21 cellular contexts compared by ENCODE assay signal in genomic region chr20:56987992-56988391, GRCh38.
DNase-seq lines count a peak whose midpoint lies in the region; FAIRE-seq and TF ChIP-seq lines count a peak whose summit lies in the region.
"Had no signal": no experiment of that assay in that cellular context is flagged by ENCODE, and none has a peak within 500 bp of the region (broad histone marks: within the 10 kb centered on the region; RNA-seq: fewer than 3 reads in every experiment).

No MANE protein-coding gene starts in this region.

- no peaks in the 10 kb centered on the region for H3K27me3 ChIP-seq in astrocyte (ENCODE audit: insufficient read depth, low read length)
- peaks cover 0 to 24% of the 10 kb centered on the region in 2 experiments for H3K27me3 ChIP-seq in mesenchymal stem cell (ENCODE audit: control insufficient read depth in 1 of 2, insufficient read depth in 1 of 2, low read length in 2 of 2)
- no peaks in the 10 kb centered on the region for H3K27me3 ChIP-seq in Karpas-422 (ENCODE audit: low read length)
- peaks cover 27% of the 10 kb centered on the region for H3K27me3 ChIP-seq in A673 (replicated peaks; ENCODE audit: insufficient read depth, low read depth, low read length, poor library complexity)
- H3K27me3 ChIP-seq: thyroid gland had no signal

- H3K9me2 ChIP-seq in Karpas-422 (replicated peaks; ENCODE audit: insufficient read depth, low read length): no peaks in the 10 kb centered on the region

- H2BK15ac ChIP-seq in mesenchymal stem cell (ENCODE audit: low read depth, poor library complexity, severe bottlenecking): no peak overlapping the region

- H3K18ac ChIP-seq in mesenchymal stem cell (ENCODE audit: low read depth in 1 of 2, low read length in 2 of 2): peak overlapping the region in 1 of 2 experiments; percentile 79

- CTCF ChIA-PET in A673 (lab: Charles Lee): no interaction called here

- H2AFZ ChIP-seq in astrocyte (ENCODE audit: low read depth, low read length) (peak overlapping the region; percentile 38), mesenchymal stem cell (ENCODE audit: low read depth, low read length) (peak overlapping the region; percentile 60), Karpas-422 (ENCODE audit: low read length) (no peak overlapping the region)

- H4K20me1 ChIP-seq in astrocyte (ENCODE audit: insufficient read depth, low read length): no peaks in the 10 kb centered on the region
- H4K20me1 ChIP-seq in Karpas-422 (ENCODE audit: insufficient read depth, low read depth, low read length): no peaks in the 10 kb centered on the region

- H3K4me1 Mint-ChIP-seq in astrocyte (ENCODE audit: low read depth, unreplicated experiment): peaks cover 10% of the 10 kb centered on the region
- H3K4me1 Mint-ChIP-seq: activated CD4-positive, alpha-beta T cell treated with anti-CD3 and anti-CD28 coated beads for 36 hours; immature natural killer cell had no signal

- H2BK120ac ChIP-seq in mesenchymal stem cell (ENCODE audit: low read depth, low read length): no peak overlapping the region

- H3K4me3 ChIP-seq in astrocyte (ENCODE audit: insufficient read depth, low read depth, low read length) (no peak overlapping the region), mesenchymal stem cell (ENCODE audit: insufficient read depth in 1 of 2, low read depth in 1 of 2, low read length in 2 of 2) (peak overlapping the region in 1 of 2 experiments; percentile 15), Karpas-422 (ENCODE audit: low read length) (no peak overlapping the region), A673 (ENCODE audit: low read depth, low read length, poor library complexity, severe bottlenecking) (no peak overlapping the region)
- H3K4me3 ChIP-seq: heart left ventricle, thyroid gland had no signal

- H4K8ac ChIP-seq in mesenchymal stem cell (ENCODE audit: low read length): peak overlapping the region; percentile 52

- no peak overlapping the region for H3K4me3 Mint-ChIP-seq in astrocyte (ENCODE audit: unreplicated experiment)
- H3K4me3 Mint-ChIP-seq: activated CD4-positive, alpha-beta T cell treated with anti-CD3 and anti-CD28 coated beads for 36 hours; activated naive CD8-positive, alpha-beta T cell; CD8-positive, alpha-beta T cell; immature natural killer cell had no signal

- peaks cover 4% of the 10 kb centered on the region for H3K4me1 ChIP-seq in astrocyte (ENCODE audit: insufficient read depth, low read length)
- H3K4me1 ChIP-seq in mesenchymal stem cell (ENCODE audit: control insufficient read depth, insufficient read depth, low read depth, low read length): peaks cover 2% of the 10 kb centered on the region
- no peaks in the 10 kb centered on the region for H3K4me1 ChIP-seq in Karpas-422 (ENCODE audit: low read length)
- no peaks in the 10 kb centered on the region for H3K4me1 ChIP-seq in A673 (ENCODE audit: insufficient read depth, low read length, poor library complexity, severe bottlenecking)
- H3K4me1 ChIP-seq: heart left ventricle, thyroid gland had no signal

- no peak overlapping the region for H2BK5ac ChIP-seq in mesenchymal stem cell (ENCODE audit: low read depth, low read length, poor library complexity, severe bottlenecking)

- H3K79me2 ChIP-seq in astrocyte (ENCODE audit: insufficient read depth, low read length) (no peaks in the 10 kb centered on the region), Karpas-422 (ENCODE audit: low read length) (no peaks in the 10 kb centered on the region)

- no peak overlapping the region for H3K14ac ChIP-seq in mesenchymal stem cell (ENCODE audit: low read length in 2 of 2)

- H3K9me3 ChIP-seq in astrocyte (ENCODE audit: insufficient read depth, low read depth, low read length) (peaks cover 8% of the 10 kb centered on the region), mesenchymal stem cell (ENCODE audit: control insufficient read depth, low read length) (peaks cover 31% of the 10 kb centered on the region), Karpas-422 (ENCODE audit: low read length) (no peaks in the 10 kb centered on the region), A673 (ENCODE audit: low read depth, low read length, poor library complexity, severe bottlenecking) (peaks cover 11% of the 10 kb centered on the region)
- H3K9me3 ChIP-seq: thyroid gland had no signal

- peak overlapping the region in 1 of 2 experiments; percentile 36 for H3K23ac ChIP-seq in mesenchymal stem cell (ENCODE audit: low read length in 2 of 2)

- peak overlapping the region in 1 of 2 experiments; percentile 57 for H3K4ac ChIP-seq in mesenchymal stem cell (ENCODE audit: low read depth in 1 of 2, low read length in 2 of 2)

- H3K9me3 Mint-ChIP-seq in astrocyte (ENCODE audit: unreplicated experiment): peaks cover 7% of the 10 kb centered on the region

- no peak for FAIRE-seq in astrocyte (lab: Jason Lieb, UNC)
- FAIRE-seq: GM12892, TTC549 had no signal

- no peaks in the 10 kb centered on the region for H3K79me1 ChIP-seq in mesenchymal stem cell (replicated peaks; ENCODE audit: low read length, poor library complexity, severe bottlenecking)

- H3K36me3 ChIP-seq in astrocyte (ENCODE audit: insufficient read depth, low read length) (no peaks in the 10 kb centered on the region), mesenchymal stem cell (ENCODE audit: control insufficient read depth in 1 of 2, insufficient read depth in 2 of 2, low read depth in 1 of 2, low read length in 2 of 2) (no peaks in the 10 kb centered on the region), Karpas-422 (ENCODE audit: insufficient read depth, low read length) (no peaks in the 10 kb centered on the region), A673 (ENCODE audit: insufficient read depth, low read length, poor library complexity, severe bottlenecking) (no peaks in the 10 kb centered on the region)
- H3K36me3 ChIP-seq: heart left ventricle, thyroid gland had no signal

- no peak overlapping the region for H4K91ac ChIP-seq in mesenchymal stem cell (ENCODE audit: low read length)

- POLR2A ChIA-PET in A673 (lab: Charles Lee; ENCODE audit: low non-redundant PET): no interaction called here

- no peak overlapping the region for H3K27ac Mint-ChIP-seq in astrocyte (ENCODE audit: unreplicated experiment)
- H3K27ac Mint-ChIP-seq: activated CD4-positive, alpha-beta T cell treated with anti-CD3 and anti-CD28 coated beads for 36 hours; activated naive CD8-positive, alpha-beta T cell; CD8-positive, alpha-beta T cell had no signal

- H3K36me3 Mint-ChIP-seq in astrocyte (ENCODE audit: low read depth, unreplicated experiment): no peaks in the 10 kb centered on the region
- H3K36me3 Mint-ChIP-seq: activated naive CD8-positive, alpha-beta T cell; CD8-positive, alpha-beta T cell; immature natural killer cell had no signal

- DNase-seq in EL (peak; percentile 40), M059J (ENCODE audit: low read depth) (peak; percentile 59), astrocyte (ENCODE audit: low read depth) (no peak), mesenchymal stem cell (peak; percentile 74), NCI-H187 treated with DMSO at 0.1 percent for 48 hours (lab: John Stamatoyannopoulos, UW) (no peak), Karpas-422 (no peak), inferior parietal cortex (ENCODE audit: extremely low spot score) (no peak), A673 (ENCODE audit: low spot score) (no peak)
- DNase-seq: activated CD4-positive, alpha-beta T cell treated with anti-CD3 and anti-CD28 coated beads for 36 hours; CD8-positive, alpha-beta T cell; heart left ventricle; immature natural killer cell; NCI-H1694; NCI-H345; RPMI8226; stimulated activated naive CD4-positive, alpha-beta T cell; SW 1271; thyroid gland had no signal

- H3K4me2 ChIP-seq in astrocyte (ENCODE audit: low read length) (peak overlapping the region; percentile 48), mesenchymal stem cell (ENCODE audit: low read length, poor library complexity, severe bottlenecking) (no peak overlapping the region), Karpas-422 (ENCODE audit: low read depth, low read length, poor library complexity, severe bottlenecking) (no peak overlapping the region)

- BruUV-seq in A673 (replicated peaks; lab: Mats Ljungman, UMichigan): no TSS peak

- H3K27ac ChIP-seq in astrocyte (ENCODE audit: low read depth, low read length) (no peak overlapping the region), mesenchymal stem cell (ENCODE audit: low read length, poor library complexity, severe bottlenecking) (no peak overlapping the region), Karpas-422 (ENCODE audit: low read length) (no peak overlapping the region), A673 (ENCODE audit: low read depth, low read length, poor library complexity, severe bottlenecking) (no peak overlapping the region)
- H3K27ac ChIP-seq: heart left ventricle, thyroid gland had no signal

- WGBS in mesenchymal stem cell: 55% methylated on average over 16 of the region's 16 CpGs

- TF ChIP-seq CTCF in astrocyte (IDR thresholded peaks at IDR 0.05; ENCODE audit: insufficient read depth, low read depth, low read length): no peak
- TF ChIP-seq CTCF in A673 (conservative IDR thresholded peaks at IDR 0.05; ENCODE audit: low read depth, low read length): no peak

- peak overlapping the region in 1 of 2 experiments; percentile 1 for H2BK12ac ChIP-seq in mesenchymal stem cell (ENCODE audit: low read length in 2 of 2)

- no peak overlapping the region for H2AK5ac ChIP-seq in mesenchymal stem cell (ENCODE audit: low read length, severe bottlenecking)

- intact Hi-C loops in A673 (cut with micrococcal nuclease; ENCODE audit: unreplicated experiment): no loop called here

- H3K9ac ChIP-seq in astrocyte (ENCODE audit: low read length) (no peak overlapping the region), mesenchymal stem cell (ENCODE audit: low read length) (no peak overlapping the region), Karpas-422 (ENCODE audit: low read length) (no peak overlapping the region)

- peaks cover 5% of the 10 kb centered on the region for H3K27me3 Mint-ChIP-seq in astrocyte (ENCODE audit: low read depth, unreplicated experiment)
- H3K27me3 Mint-ChIP-seq: activated CD4-positive, alpha-beta T cell treated with anti-CD3 and anti-CD28 coated beads for 36 hours had no signal

Comparison
In these comparisons a context has a peak if more than half of its experiments do, and no peak if none do; other contexts are left out.
1. DNase-seq: peak in EL (single experiment), M059J (single experiment) and mesenchymal stem cell (single experiment); none in astrocyte (single experiment), NCI-H187 treated with DMSO at 0.1 percent for 48 hours (single experiment), Karpas-422 (single experiment), inferior parietal cortex (single experiment) and A673 (single experiment).